20 cellular contexts compared by ENCODE assay signal in the genomic region with DNA sequence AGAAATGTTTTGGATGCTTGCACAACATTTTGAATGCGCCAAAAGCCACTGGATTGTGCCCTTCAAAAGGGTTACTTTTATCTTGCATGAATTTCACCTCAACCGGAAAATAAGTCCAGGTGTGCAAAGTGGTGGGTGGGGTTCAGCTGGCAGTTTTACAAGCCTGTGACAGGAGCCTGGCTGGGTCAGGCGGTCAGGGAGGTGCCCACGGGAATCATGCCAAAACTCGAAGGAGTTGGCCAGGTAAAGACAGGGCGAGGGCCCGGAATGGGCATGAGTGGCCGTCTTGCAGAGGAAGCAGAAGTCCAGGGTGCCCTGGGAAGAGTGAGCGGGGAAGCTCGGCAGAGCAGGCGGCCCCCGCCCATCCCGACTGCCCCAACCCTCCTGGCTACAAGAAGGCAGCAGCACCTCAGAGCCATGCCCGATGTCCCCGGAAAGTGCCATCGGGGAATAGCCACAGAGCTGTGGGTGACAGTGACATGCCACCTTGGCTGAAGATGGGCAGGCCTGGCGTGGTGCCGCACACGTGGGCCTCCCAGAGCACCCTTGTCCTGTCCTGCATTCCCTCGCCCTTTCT. TPM values are rescaled to one million over a fixed set of nuclear protein-coding genes. Genes with fewer than 3 reads are reported as not detected.
DNase-seq lines count a peak whose midpoint lies in the region; ATAC-seq, FAIRE-seq and TF ChIP-seq lines count a peak whose summit lies in the region.
"Had no signal": no experiment of that assay in that cellular context is flagged by ENCODE, and none has a peak within 500 bp of the region (broad histone marks: within the 10 kb centered on the region; RNA-seq: fewer than 3 reads in every experiment).

No MANE protein-coding gene starts in this region.

- no peaks in the 10 kb centered on the region for H3K36me3 Mint-ChIP-seq in activated naive CD4-positive, alpha-beta T cell treated with anti-CD3 and anti-CD28 coated beads, Interleukin-2, amount 10 ng/mL, durations not matched to agents 7 days and 5 days
- H3K36me3 Mint-ChIP-seq: CD14-positive monocyte had no signal

- H3F3A ChIP-seq in GM23248 (ENCODE audit: insufficient read depth) = no peaks in the 10 kb centered on the region

- H3K9me3 ChIP-seq in mucosa of descending colon (no peaks in the 10 kb centered on the region), GM23248 (ENCODE audit: low read depth) (no peaks in the 10 kb centered on the region)
- H3K9me3 ChIP-seq: Caco-2 had no signal

- TF ChIP-seq CTCF in mucosa of descending colon (IDR thresholded peaks at IDR 0.05) (no peak), dorsolateral prefrontal cortex (IDR thresholded peaks at IDR 0.05 in 54 of 56, conservative IDR thresholded peaks at IDR 0.05 in 2 of 56; ENCODE audit: low read depth in 1 of 56, partially characterized antibody in 56 of 56) (no peak)

- peaks cover 3% of the 10 kb centered on the region for H3K27me3 Mint-ChIP-seq in activated naive CD4-positive, alpha-beta T cell treated with anti-CD3 and anti-CD28 coated beads, Interleukin-2, amount 10 ng/mL, durations not matched to agents 7 days and 5 days

- peak; percentile 93 for ATAC-seq in mucosa of descending colon
- ATAC-seq: K562 had no signal

- no peaks in the 10 kb centered on the region for H3K9me3 Mint-ChIP-seq in activated naive CD4-positive, alpha-beta T cell treated with anti-CD3 and anti-CD28 coated beads, Interleukin-2, amount 10 ng/mL, durations not matched to agents 7 days and 5 days

- H3K27ac Mint-ChIP-seq in activated naive CD4-positive, alpha-beta T cell treated with anti-CD3 and anti-CD28 coated beads, Interleukin-2, amount 10 ng/mL, durations not matched to agents 7 days and 5 days = no peak overlapping the region
- H3K27ac Mint-ChIP-seq: CD14-positive monocyte had no signal

- H3K4me3 ChIP-seq in mucosa of descending colon = no peak overlapping the region
- no peak overlapping the region for H3K4me3 ChIP-seq in GM23248
- H3K4me3 ChIP-seq in dorsolateral prefrontal cortex = no peak overlapping the region
- H3K4me3 ChIP-seq: K562, PC-9 had no signal

- no peak for DNase-seq in HTR-8/SVneo (ENCODE audit: insufficient read length, low spot score)
- DNase-seq in SW480 (ENCODE audit: low spot score) = peak; percentile 43
- DNase-seq in mucosa of descending colon = peak; percentile 90 to 91 (median 90)
- no peak for DNase-seq in activated naive CD4-positive, alpha-beta T cell treated with anti-CD3 and anti-CD28 coated beads, Interleukin-2, amount 10 ng/mL, durations not matched to agents 7 days and 5 days
- DNase-seq in GM23248 = no peak
- no peak for DNase-seq in dorsolateral prefrontal cortex
- DNase-seq in occipital lobe (lab: John Stamatoyannopoulos, UW) = no peak
- DNase-seq: ACHN, AML-193, Caco-2, HCEC 1CT, MV-4-11, NCI-H1417, NCI-H187 treated with DMSO at 0.1 percent for 48 hours, NCI-H446 treated with DMSO at 0.1 percent for 48 hours, NCI-H774 had no signal

- no peak overlapping the region for H2AFZ ChIP-seq in GM23248
- H2AFZ ChIP-seq: PC-9 had no signal

- H3K4me1 Mint-ChIP-seq in activated naive CD4-positive, alpha-beta T cell treated with anti-CD3 and anti-CD28 coated beads, Interleukin-2, amount 10 ng/mL, durations not matched to agents 7 days and 5 days = no peaks in the 10 kb centered on the region
- H3K4me1 Mint-ChIP-seq: CD14-positive monocyte had no signal

- H3K9me2 ChIP-seq in GM23248 (ENCODE audit: insufficient read depth) = no peaks in the 10 kb centered on the region

- intact Hi-C loops in mucosa of descending colon (cut with DNase I, micrococcal nuclease) (no loop called here), dorsolateral prefrontal cortex (cut with DNase I) (no loop called here)

- H3K4me1 ChIP-seq in mucosa of descending colon (ENCODE audit: low read depth) (peaks cover 7% of the 10 kb centered on the region), GM23248 (ENCODE audit: insufficient read depth) (no peaks in the 10 kb centered on the region)

- WGBS in GM23248 (ENCODE audit: low coverage in 1 of 2, low lambda C conversion rate in 2 of 2, missing lambda C conversion rate in 2 of 2), 2 experiments = 64% methylated on average over 16 to 19 of the region's 20 CpGs

- peak; percentile 4 for FAIRE-seq in HTR-8/SVneo (lab: Jason Lieb, UNC)

- H3K4me3 Mint-ChIP-seq in activated naive CD4-positive, alpha-beta T cell treated with anti-CD3 and anti-CD28 coated beads, Interleukin-2, amount 10 ng/mL, durations not matched to agents 7 days and 5 days = no peak overlapping the region
- H3K4me3 Mint-ChIP-seq: CD14-positive monocyte had no signal

- CTCF ChIA-PET in activated naive CD4-positive, alpha-beta T cell treated with anti-CD3 and anti-CD28 coated beads, Interleukin-2, amount 10 ng/mL, durations not matched to agents 7 days and 5 days (lab: Charles Lee) = no interaction called here

- H3K9ac ChIP-seq in GM23248 = no peak overlapping the region

- H3K36me3 ChIP-seq in mucosa of descending colon (ENCODE audit: low read depth) (no peaks in the 10 kb centered on the region), GM23248 (ENCODE audit: low read depth) (no peaks in the 10 kb centered on the region)

- no peak overlapping the region for H3K4me2 ChIP-seq in GM23248 (ENCODE audit: unreplicated experiment)
- H3K4me2 ChIP-seq: PC-9 had no signal

- H3K27ac ChIP-seq in GM23248 = no peak overlapping the region
- no peak overlapping the region for H3K27ac ChIP-seq in dorsolateral prefrontal cortex
- H3K27ac ChIP-seq: HL-60, PC-9 had no signal

- H3K27me3 ChIP-seq in GM23248 (replicated peaks; ENCODE audit: insufficient read depth) (peaks cover 14% of the 10 kb centered on the region; the same call in 1 of the 2 replicates), dorsolateral prefrontal cortex (peaks cover 0 to 4% (median 0%) of the 10 kb centered on the region in 45 donors)

- in situ Hi-C loops in GM23248 (cut with MboI) = no loop called here

- no peaks in the 10 kb centered on the region for H4K20me1 ChIP-seq in GM23248 (ENCODE audit: insufficient read depth)

- H3K79me2 ChIP-seq in GM23248 (ENCODE audit: insufficient read depth) = no peaks in the 10 kb centered on the region

RNA-seq across cellular contexts. Expression of gene CACNG1, which starts 19.1 kb away (rescaled TPM):
- total RNA-seq in mucosa of descending colon (not detected), dorsolateral prefrontal cortex (1 to 10 TPM in 2 of 120 experiments, under 1 TPM in 24, not detected in 94; 0.28 to 1.2 (median 0.48) TPM), occipital lobe (0.47 TPM)
- not detected in 2 replicates for total RNA-seq in GM23248 (2014; rRNA removed; shearing (Covaris generic))
- polyA plus RNA-seq in GM23248 (2016; fragmentation: Nextera tagmentation; extraction: Ambion mirVana) = not detected in 2 replicates
- total RNA-seq: Caco-2, K562, PC-9 had no signal
- polyA plus RNA-seq: CD14-positive monocyte, K562 had no signal

Comparison
In these comparisons a context has a peak if more than half of its experiments do, and no peak if none do; other contexts are left out.
1. DNase-seq: peak in SW480 (single experiment) and mucosa of descending colon (3 of 3); none in HTR-8/SVneo (single experiment), activated naive CD4-positive, alpha-beta T cell treated with anti-CD3 and anti-CD28 coated beads, Interleukin-2, amount 10 ng/mL, durations not matched to agents 7 days and 5 days (single experiment), GM23248 (single experiment), dorsolateral prefrontal cortex (0 of 10) and occipital lobe (single experiment).